Comparison of ENCODE assay signal across 8 cellular contexts in genomic region chr1:234599617-234600417, GRCh38. TPM values are rescaled to one million over a fixed set of nuclear protein-coding genes. Genes with fewer than 3 reads are reported as not detected.
DNase-seq lines count a peak whose midpoint lies in the region; ATAC-seq and TF ChIP-seq lines count a peak whose summit lies in the region.

No MANE protein-coding gene starts in this region.

- DNase-seq in NCI-H526 treated with DMSO at 0.1 percent for 48 hours (lab: John Stamatoyannopoulos, UW) (peak; percentile 60), dermis blood vessel endothelial cell (peak; percentile 90), right lobe of liver (peak; percentile 91 to 92 (median 91))
- peak; percentile 62 to 65 for DNase-seq in activated CD4-positive, alpha-beta T cell treated with anti-CD3 and anti-CD28 coated beads, Interleukin-2, amount 50 U/mL, for 4 hours
- peak; percentile 71 to 81 for DNase-seq in stimulated activated CD4-positive, alpha-beta T cell treated with anti-CD3 and anti-CD28 coated beads, Interleukin-4, amount 100 ng/mL, for 4 hours

- H3K9me3 ChIP-seq in right lobe of liver: no peaks in the 10 kb centered on the region

- peaks cover 4 to 53% (median 28%) of the 10 kb centered on the region in 4 donors for H3K4me1 ChIP-seq in right lobe of liver

- 0% methylated on average over 41 of the region's 87 CpGs for WGBS in right lobe of liver (ENCODE audit: insufficient coverage, low coverage, low lambda C conversion rate, missing lambda C conversion rate)

- intact Hi-C loops in right lobe of liver (cut with DNase I): loop anchor here (5.0 to 10.0 kb wide), 4 partner anchors 55 to 365 kb away; no protein-coding TSS in a partner anchor

- H3K4me3 ChIP-seq in right lobe of liver: peak overlapping the region; percentile 47 to 57 (median 56)

- no peaks in the 10 kb centered on the region for H3K36me3 ChIP-seq in right lobe of liver

- TF ChIP-seq POLR2A in right lobe of liver (IDR thresholded peaks at IDR 0.05): peak; percentile 95

- H3K27me3 ChIP-seq in right lobe of liver: no peaks in the 10 kb centered on the region

- ATAC-seq in GM19328 (IDR thresholded peaks at IDR 0.05; ENCODE audit: unreplicated experiment) (peak; percentile 78), HG03439 (IDR thresholded peaks at IDR 0.05; ENCODE audit: unreplicated experiment) (peak; percentile 64), right lobe of liver (peak; percentile 73 to 89 (median 80))

- peak overlapping the region; percentile 91 for H3K27ac ChIP-seq in C4-2B
- H3K27ac ChIP-seq in right lobe of liver: peak overlapping the region; percentile 99 to 100 (median 100)

- no peak; the same call in 1 of the 2 replicates for TF ChIP-seq CTCF in C4-2B (conservative IDR thresholded peaks at IDR 0.05)
- TF ChIP-seq CTCF in right lobe of liver (IDR thresholded peaks at IDR 0.05): peak in 1 of 4 donors; percentile 15

RNA-seq across cellular contexts. Expression of gene IRF2BP2, which starts 10.2 kb away (rescaled TPM):
- 104 and 115 TPM in 2 replicates for total RNA-seq in dermis blood vessel endothelial cell
- total RNA-seq in right lobe of liver: 10 to 100 TPM; 35.3 to 93.2 (median 56.8) TPM

Comparison
In these comparisons a context has a peak if more than half of its experiments do, and no peak if none do; other contexts are left out.
1. Peak in every context shown above with its lines: DNase-seq, ATAC-seq, H3K4me3 ChIP-seq and H3K27ac ChIP-seq.